In genomic region chrX:130699618-130700017, GRCh38 we compare ENCODE assay signal across 10 cellular contexts.
"Had no signal": no experiment of that assay in that cellular context is flagged by ENCODE, and none has a peak within 500 bp of the region (broad histone marks: within the 10 kb centered on the region; RNA-seq: fewer than 3 reads in every experiment).

No MANE protein-coding gene starts in this region.

- H3K4me3 Mint-ChIP-seq: GM23338, H9, HFFc6 had no signal

- H3K27ac Mint-ChIP-seq: GM23338, H9, HFFc6 had no signal

- H3K9me3 Mint-ChIP-seq: GM23338, H9, HFFc6 had no signal

- FAIRE-seq: H1, H54, HTR-8/SVneo, K562 had no signal

- H3K4me2 ChIP-seq: GM23338 had no signal

- DNase-seq: H9, HCEC 1CT, HFFc6, IMR-90, KG1 had no signal

- H3K4me3 ChIP-seq: GM23338, K562 had no signal

- ATAC-seq: GM23338, K562 had no signal

- H2AFZ ChIP-seq: GM23338 had no signal
